In the genomic region with DNA sequence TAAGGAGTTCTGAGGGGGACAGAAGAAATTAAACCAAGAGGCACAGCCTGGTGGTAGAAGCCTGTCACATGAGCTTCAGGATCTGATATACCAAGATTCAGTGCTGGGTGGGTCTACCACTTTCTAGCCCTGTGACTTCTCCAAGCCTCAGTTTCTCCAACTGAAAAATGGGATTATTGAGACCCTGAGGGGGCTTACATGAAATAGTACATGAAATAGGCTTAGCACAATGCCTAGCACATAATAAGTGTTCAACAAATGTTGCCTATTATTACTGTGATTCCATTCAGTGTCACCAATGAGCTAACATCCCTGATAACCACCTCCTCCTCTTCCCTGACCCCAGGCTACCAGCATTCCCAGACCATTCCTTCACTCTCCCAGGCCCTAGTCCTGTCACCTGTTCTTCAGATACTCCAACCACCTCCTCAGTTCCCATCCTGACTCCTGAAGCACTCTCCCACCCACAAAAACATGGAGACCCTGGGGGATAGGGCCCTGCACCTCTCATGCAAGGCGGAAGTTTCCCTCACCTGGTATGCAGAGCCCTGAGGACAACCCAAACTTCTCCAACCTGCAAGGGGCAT, we compare ENCODE assay signal across 9 cellular contexts. TPM values are rescaled to one million over a fixed set of nuclear protein-coding genes. Genes with fewer than 3 reads are reported as not detected.
DNase-seq lines count a peak whose midpoint lies in the region; ATAC-seq, FAIRE-seq and TF ChIP-seq lines count a peak whose summit lies in the region.
"Had no signal": no experiment of that assay in that cellular context is flagged by ENCODE, and none has a peak within 500 bp of the region (broad histone marks: within the 10 kb centered on the region; RNA-seq: fewer than 3 reads in every experiment).

No MANE protein-coding gene starts in this region.

- peaks cover 7% of the 10 kb centered on the region for H3K9me1 ChIP-seq in K562 (ENCODE audit: control insufficient read depth, insufficient read depth, low read length)

- no peak overlapping the region for H3K27ac Mint-ChIP-seq in activated T-cell treated with anti-CD3 and anti-CD28 coated beads, Interleukin-2, amount 50 U/mL, for 72 hours

- WGBS in K562 (ENCODE audit: insufficient coverage, low coverage, missing lambda C conversion rate) = 75% methylated on average over 1 of the region's 1 CpG

- H3K4me1 ChIP-seq in K562 (replicated peaks in 1 of 2; ENCODE audit: control insufficient read depth in 2 of 2, insufficient read depth in 2 of 2, low read length in 2 of 2) = peaks cover 47 to 61% of the 10 kb centered on the region in 2 experiments
- peaks cover 72% of the 10 kb centered on the region for H3K4me1 ChIP-seq in lower lobe of right lung
- H3K4me1 ChIP-seq in tibial artery = peaks cover 4 to 67% (median 59%) of the 10 kb centered on the region in 4 donors

- TF ChIP-seq POLR2A in K562 (conservative IDR thresholded peaks at IDR 0.05) = no peak

- no peak for TF ChIP-seq RAD21 in K562 (CRISPR knock-in tag; conservative IDR thresholded peaks at IDR 0.05 in 1 of 2, IDR thresholded peaks at IDR 0.05 in 1 of 2)

- POLR2A ChIA-PET in K562 (lab: Yijun Ruan, JAX) = interaction anchor here (1.9 to 6.3 kb wide), 2 partner anchors 10 kb away, joined by 9 to 68 read pairs; no protein-coding TSS in a partner anchor

- H3K4me3 ChIP-seq in K562 = peak overlapping the region; percentile 60
- peak overlapping the region; percentile 74 for H3K4me3 ChIP-seq in lower lobe of right lung
- peak overlapping the region; percentile 81 to 92 for H3K4me3 ChIP-seq in tibial artery

- H3K9me3 ChIP-seq in K562 (replicated peaks; ENCODE audit: control insufficient read depth, insufficient read depth, low read depth, low read length) (no peaks in the 10 kb centered on the region), lower lobe of right lung (no peaks in the 10 kb centered on the region), tibial artery (no peaks in the 10 kb centered on the region)

- no peaks in the 10 kb centered on the region for H3K27me3 ChIP-seq in K562 (ENCODE audit: control insufficient read depth in 2 of 2, insufficient read depth in 2 of 2, low read length in 2 of 2)
- H3K27me3 ChIP-seq in lower lobe of right lung (ENCODE audit: low read depth) = no peaks in the 10 kb centered on the region
- H3K27me3 ChIP-seq in tibial artery = no peaks in the 10 kb centered on the region

- CTCF ChIA-PET in K562 (lab: Yijun Ruan, JAX; ENCODE audit: low intra/inter-chr PET ratio) = no interaction called here

- peaks cover 40% of the 10 kb centered on the region for H3K4me1 Mint-ChIP-seq in activated T-cell treated with anti-CD3 and anti-CD28 coated beads, Interleukin-2, amount 50 U/mL, for 72 hours (ENCODE audit: low read depth)

- H3K9ac ChIP-seq in K562 (ENCODE audit: insufficient read depth in 1 of 2, low read depth in 2 of 2, low read length in 2 of 2) = peak overlapping the region; percentile 24 to 72; a peak in 3 of 4 replicates

- H3K9me3 Mint-ChIP-seq in activated T-cell treated with anti-CD3 and anti-CD28 coated beads, Interleukin-2, amount 50 U/mL, for 72 hours = no peaks in the 10 kb centered on the region

- intact Hi-C loops in K562 (cut with micrococcal nuclease) = loop anchor here (1.0 kb wide), 1 partner anchor 12 kb away; no protein-coding TSS in a partner anchor
- intact Hi-C loops in lower lobe of right lung (cut with DNase I) = no loop called here
- intact Hi-C loops in tibial artery (cut with DNase I; ENCODE audit: low total_unique reads) = loop anchor here (1.0 kb wide), 1 partner anchor 12 kb away; no protein-coding TSS in a partner anchor

- TF ChIP-seq CTCF in K562 (IDR thresholded peaks at IDR 0.05 in 2 of 3, conservative IDR thresholded peaks at IDR 0.05 in 1 of 3; ENCODE audit: insufficient read depth in 2 of 3, low read depth in 1 of 3, low read length in 3 of 3) (no peak), lower lobe of right lung (IDR thresholded peaks at IDR 0.05) (no peak), tibial artery (IDR thresholded peaks at IDR 0.05) (no peak)

- H3K36me3 ChIP-seq in K562 (ENCODE audit: control insufficient read depth, insufficient read depth, low read length) = peaks cover 56% of the 10 kb centered on the region
- peaks cover 39% of the 10 kb centered on the region for H3K36me3 ChIP-seq in lower lobe of right lung
- peaks cover 41 to 47% (median 42%) of the 10 kb centered on the region in 3 donors for H3K36me3 ChIP-seq in tibial artery

- no peaks in the 10 kb centered on the region for H3K27me3 Mint-ChIP-seq in activated T-cell treated with anti-CD3 and anti-CD28 coated beads, Interleukin-2, amount 50 U/mL, for 72 hours (ENCODE audit: low read depth)

- no peak for FAIRE-seq in K562 (lab: Jason Lieb, UNC)

- DNase-seq in activated T-cell treated with anti-CD3 and anti-CD28 coated beads, Interleukin-2, amount 50 U/mL, for 72 hours = no peak
- no peak for DNase-seq in activated T-cell treated with anti-CD3 and anti-CD28 coated beads, Interleukin-2, amount 50 U/mL, for 1 hour
- DNase-seq in K562 (ENCODE audit: extremely low read depth in 1 of 4, low spot score in 3 of 4) (no peak), lower lobe of right lung (no peak), tibial artery (no peak), NCI-H1694 (lab: John Stamatoyannopoulos, UW) (no peak), AG20443 (ENCODE audit: low spot score) (no peak), NCI-H82 treated with DMSO at 0.1 percent for 48 hours (lab: John Stamatoyannopoulos, UW; ENCODE audit: unreplicated experiment) (no peak)

- H2AFZ ChIP-seq in K562 (ENCODE audit: low read depth, low read length) = no peak overlapping the region

- no peak for TF ChIP-seq EP300 in K562 (IDR thresholded peaks at IDR 0.05; ENCODE audit: low read length)

- H3K79me2 ChIP-seq in K562 (ENCODE audit: control insufficient read depth, insufficient read depth, low read length) = peaks cover 39% of the 10 kb centered on the region

- H4K20me1 ChIP-seq in K562 (replicated peaks; ENCODE audit: control insufficient read depth, insufficient read depth, low read length) = peaks cover 7% of the 10 kb centered on the region

- BruUV-seq in K562 (replicated peaks; lab: Mats Ljungman, UMichigan) = TSS peak; percentile 35

- ATAC-seq in activated T-cell treated with anti-CD3 and anti-CD28 coated beads, Interleukin-2, amount 50 U/mL, for 72 hours (replicated peaks in 1 of 2) = no peak
- ATAC-seq in K562 (no peak), lower lobe of right lung (no peak)

- H3K27ac ChIP-seq in K562 (ENCODE audit: extremely low read depth, low read depth, low read length) (peak overlapping the region; percentile 49; the same call in 2 of the 3 replicates), lower lobe of right lung (peak overlapping the region; percentile 96), tibial artery (peak overlapping the region; percentile 94 to 98)

- peaks cover 8 to 21% of the 10 kb centered on the region in 2 donors for H3K36me3 Mint-ChIP-seq in activated T-cell treated with anti-CD3 and anti-CD28 coated beads, Interleukin-2, amount 50 U/mL, for 72 hours (ENCODE audit: insufficient read depth in 2 of 2)

- in situ Hi-C loops in K562 (cut with MboI) = no loop called here

- H3K4me2 ChIP-seq in K562 (ENCODE audit: insufficient read depth, low read length) = peak overlapping the region; percentile 78

- peak overlapping the region; percentile 83 to 91 for H3K4me3 Mint-ChIP-seq in activated T-cell treated with anti-CD3 and anti-CD28 coated beads, Interleukin-2, amount 50 U/mL, for 72 hours

RNA-seq across cellular contexts. Expression of a gene that starts 1.8 kb away (rescaled TPM):
- total RNA-seq in activated T-cell treated with anti-CD3 and anti-CD28 coated beads, Interleukin-2, amount 50 U/mL, for 72 hours = 10 to 100 TPM; 16.9 to 23.8 TPM
- 28.6 and 47.8 TPM in 2 replicates for total RNA-seq in K562 (2011; cell fraction: chromatin; rRNA removed; ENCODE audit: low replicate concordance)
- total RNA-seq in K562 (2011; cell fraction: nucleolus; rRNA removed) = 20.5 and 22.4 TPM in 2 replicates
- 30.6 and 31.7 TPM in 2 replicates for total RNA-seq in K562 (2011; cell fraction: nucleoplasm; rRNA removed)
- total RNA-seq in K562 (2014; rRNA removed) (16.2 and 20.2 TPM in 2 replicates), K562 (2014; rRNA removed; fragmentation: Illumina TruSeq; extraction: Trizol) (10.9 and 11.2 TPM in 2 replicates), K562 (2015; rRNA removed; fragmentation: Illumina TruSeq; extraction: Trizol) (8.0 and 10.3 TPM in 2 replicates), K562 (2021) (35.0 and 47.2 TPM in 2 replicates), lower lobe of right lung (147 TPM)
- polyA plus RNA-seq in K562 (2011; rRNA removed) (7.3 and 14.1 TPM in 2 replicates), K562 (2014; fragmentation: Illumina TruSeq; extraction: Trizol) (29.9 and 31.4 TPM in 2 replicates), K562 (2014; fragmentation: Nextera tagmentation; extraction: Ambion mirVana) (1 to 10 TPM; 1.1 to 1.2 TPM), K562 (2014; rRNA removed) (19.5 and 23.8 TPM in 2 replicates)
- 11.4 and 12.5 TPM in 2 replicates for polyA plus RNA-seq in K562 (2011; cell fraction: cytosol; rRNA removed)
- polyA plus RNA-seq in K562 (2011; cell fraction: nucleus; rRNA removed) = 34.2 and 50.1 TPM in 2 replicates
- 17.5 and 28.9 TPM in 2 replicates for polyA plus RNA-seq in K562 (2012)
- polyA minus RNA-seq in K562 (2011; rRNA and poly(A)+ RNA removed) = 13.6 and 14.5 TPM in 2 replicates
- 13.8 and 18.3 TPM in 2 replicates for polyA minus RNA-seq in K562 (2011; cell fraction: cytosol; rRNA and poly(A)+ RNA removed)
- polyA minus RNA-seq in K562 (2011; cell fraction: nucleus; rRNA and poly(A)+ RNA removed) = 8.2 and 11.6 TPM in 2 replicates

RNA-seq across cellular contexts. Expression of a gene that starts 12.7 kb away (rescaled TPM):
- total RNA-seq in activated T-cell treated with anti-CD3 and anti-CD28 coated beads, Interleukin-2, amount 50 U/mL, for 72 hours = 100 to 1,000 TPM; 213 to 254 TPM
- total RNA-seq in K562 (2011; cell fraction: chromatin; rRNA removed; ENCODE audit: low replicate concordance) = 63.0 and 84.0 TPM in 2 replicates
- total RNA-seq in K562 (2011; cell fraction: nucleolus; rRNA removed) = 50.7 and 51.9 TPM in 2 replicates
- total RNA-seq in K562 (2011; cell fraction: nucleoplasm; rRNA removed) = 52.0 and 58.5 TPM in 2 replicates
- total RNA-seq in K562 (2014; rRNA removed) (257 and 316 TPM in 2 replicates), K562 (2014; rRNA removed; fragmentation: Illumina TruSeq; extraction: Trizol) (216 and 243 TPM in 2 replicates), K562 (2015; rRNA removed; fragmentation: Illumina TruSeq; extraction: Trizol) (259 and 269 TPM in 2 replicates), K562 (2021) (224 and 245 TPM in 2 replicates), lower lobe of right lung (62.2 TPM)
- polyA plus RNA-seq in K562 (2011; rRNA removed) (232 and 251 TPM in 2 replicates), K562 (2014; fragmentation: Illumina TruSeq; extraction: Trizol) (314 and 416 TPM in 2 replicates), K562 (2014; fragmentation: Nextera tagmentation; extraction: Ambion mirVana) (10 to 100 TPM; 91.1 to 96.0 TPM), K562 (2014; rRNA removed) (224 and 238 TPM in 2 replicates)
- polyA plus RNA-seq in K562 (2011; cell fraction: cytosol; rRNA removed) = 291 and 330 TPM in 2 replicates
- polyA plus RNA-seq in K562 (2011; cell fraction: nucleus; rRNA removed) = 122 and 133 TPM in 2 replicates
- 172 and 211 TPM in 2 replicates for polyA plus RNA-seq in K562 (2012)
- 224 and 271 TPM in 2 replicates for polyA minus RNA-seq in K562 (2011; rRNA and poly(A)+ RNA removed)
- 164 and 173 TPM in 2 replicates for polyA minus RNA-seq in K562 (2011; cell fraction: cytosol; rRNA and poly(A)+ RNA removed)
- polyA minus RNA-seq in K562 (2011; cell fraction: nucleus; rRNA and poly(A)+ RNA removed) = 25.0 and 46.5 TPM in 2 replicates

RNA-seq across cellular contexts. Expression of a gene that starts 15.2 kb away (rescaled TPM):
- total RNA-seq in activated T-cell treated with anti-CD3 and anti-CD28 coated beads, Interleukin-2, amount 50 U/mL, for 72 hours = not detected
- total RNA-seq in K562 (2011; cell fraction: chromatin; rRNA removed; ENCODE audit: low replicate concordance) = not detected in 2 replicates
- total RNA-seq in K562 (2011; cell fraction: nucleolus; rRNA removed) = not detected in 2 replicates
- not detected in 2 replicates for total RNA-seq in K562 (2011; cell fraction: nucleoplasm; rRNA removed)
- not detected in 2 replicates for total RNA-seq in K562 (2014; rRNA removed)
- not detected in 2 replicates for total RNA-seq in K562 (2014; rRNA removed; fragmentation: Illumina TruSeq; extraction: Trizol)
- total RNA-seq in K562 (2015; rRNA removed; fragmentation: Illumina TruSeq; extraction: Trizol) = not detected in 2 replicates
- total RNA-seq in K562 (2021) = not detected in 2 replicates
- not detected in 2 replicates for polyA plus RNA-seq in K562 (2011; rRNA removed)
- polyA plus RNA-seq in K562 (2011; cell fraction: cytosol; rRNA removed) = 0.07 TPM in 1 of 2 replicates, not detected in the other
- polyA plus RNA-seq in K562 (2011; cell fraction: nucleus; rRNA removed) = not detected in 2 replicates
- polyA plus RNA-seq in K562 (2012) = not detected in 2 replicates
- not detected in 2 replicates for polyA plus RNA-seq in K562 (2014; fragmentation: Illumina TruSeq; extraction: Trizol)
- not detected for polyA plus RNA-seq in K562 (2014; fragmentation: Nextera tagmentation; extraction: Ambion mirVana)
- polyA plus RNA-seq in K562 (2014; rRNA removed) = not detected in 2 replicates
- not detected in 2 replicates for polyA minus RNA-seq in K562 (2011; rRNA and poly(A)+ RNA removed)
- polyA minus RNA-seq in K562 (2011; cell fraction: cytosol; rRNA and poly(A)+ RNA removed) = not detected in 2 replicates
- not detected in 2 replicates for polyA minus RNA-seq in K562 (2011; cell fraction: nucleus; rRNA and poly(A)+ RNA removed)
- total RNA-seq in lower lobe of right lung = not detected
- total RNA-seq: Daoy had no signal

RNA-seq across cellular contexts. Expression of a gene that starts 58.0 kb away (rescaled TPM):
- total RNA-seq in activated T-cell treated with anti-CD3 and anti-CD28 coated beads, Interleukin-2, amount 50 U/mL, for 72 hours = not detected
- not detected in 2 replicates for total RNA-seq in K562 (2011; cell fraction: chromatin; rRNA removed; ENCODE audit: low replicate concordance)
- total RNA-seq in K562 (2011; cell fraction: nucleolus; rRNA removed) = not detected in 2 replicates
- not detected in 2 replicates for total RNA-seq in K562 (2011; cell fraction: nucleoplasm; rRNA removed)
- total RNA-seq in K562 (2014; rRNA removed) (not detected in 2 replicates), K562 (2014; rRNA removed; fragmentation: Illumina TruSeq; extraction: Trizol) (not detected in 2 replicates), K562 (2015; rRNA removed; fragmentation: Illumina TruSeq; extraction: Trizol) (0.18 TPM in 1 of 2 replicates, not detected in the other), K562 (2021) (not detected in 2 replicates), lower lobe of right lung (not detected)
- polyA plus RNA-seq in K562 (2011; rRNA removed) (not detected in 2 replicates), K562 (2014; fragmentation: Illumina TruSeq; extraction: Trizol) (not detected in 2 replicates), K562 (2014; fragmentation: Nextera tagmentation; extraction: Ambion mirVana) (under 1 TPM; 0.38 to 0.55 TPM), K562 (2014; rRNA removed) (not detected in 2 replicates)
- polyA plus RNA-seq in K562 (2011; cell fraction: cytosol; rRNA removed) = 0.07 TPM in 1 of 2 replicates, not detected in the other
- polyA plus RNA-seq in K562 (2011; cell fraction: nucleus; rRNA removed) = not detected in 2 replicates
- polyA plus RNA-seq in K562 (2012) = not detected in 2 replicates
- polyA minus RNA-seq in K562 (2011; rRNA and poly(A)+ RNA removed) = not detected in 2 replicates
- polyA minus RNA-seq in K562 (2011; cell fraction: cytosol; rRNA and poly(A)+ RNA removed) = not detected in 2 replicates
- polyA minus RNA-seq in K562 (2011; cell fraction: nucleus; rRNA and poly(A)+ RNA removed) = not detected in 2 replicates
- total RNA-seq: Daoy had no signal
